In the genomic region with DNA sequence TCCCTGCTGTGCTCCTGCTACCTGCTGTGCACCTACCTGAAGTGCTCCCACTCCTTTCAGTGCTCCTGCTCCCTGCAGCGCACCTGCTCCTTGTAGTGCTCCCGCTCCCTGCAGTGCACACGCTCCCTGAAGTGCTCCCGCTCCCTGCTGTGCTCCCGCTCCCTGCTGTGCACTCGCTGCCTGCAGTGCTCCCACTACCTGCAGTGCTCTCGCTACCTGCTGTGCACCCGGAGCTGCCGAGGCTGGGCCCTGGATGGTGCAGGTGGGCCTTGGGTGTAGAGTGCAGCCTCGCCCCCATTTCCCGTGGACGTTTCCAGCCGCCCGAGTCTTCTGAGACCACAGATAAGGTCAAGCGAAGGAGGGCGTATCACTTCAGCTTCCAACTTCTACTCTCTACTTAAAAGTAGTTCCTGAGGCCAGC, we compare ENCODE assay signal across 17 cellular contexts.
"Had no signal": no experiment of that assay in that cellular context is flagged by ENCODE, and none has a peak within 500 bp of the region (broad histone marks: within the 10 kb centered on the region; RNA-seq: fewer than 3 reads in every experiment).

No MANE protein-coding gene starts in this region.

- H3K4me3 Mint-ChIP-seq: nephron, type B pancreatic cell had no signal

- H3K27me3 ChIP-seq: right atrium auricular region, thyroid gland, vagina had no signal

- H3K4me1 ChIP-seq: right atrium auricular region, suprapubic skin, thyroid gland, vagina had no signal

- H3K79me2 ChIP-seq: hepatocyte had no signal

- H3K27ac ChIP-seq: coronary artery, hepatocyte, right atrium auricular region, suprapubic skin, thyroid gland, vagina had no signal

- DNase-seq: effector CD4-positive, alpha-beta T cell; foreskin melanocyte; head of caudate nucleus; kidney; left cardiac atrium; naive B cell; small intestine; stimulated activated CD4-positive, alpha-beta T cell treated with anti-CD3 and anti-CD28 coated beads, Interleukin-12 subunit alpha, Interleukin-12 subunit beta, amount 100 ng/mL, for 4 hours; stimulated activated naive CD4-positive, alpha-beta T cell; thyroid gland had no signal

- H2AFZ ChIP-seq: hepatocyte had no signal

- H3K27ac Mint-ChIP-seq: nephron, type B pancreatic cell had no signal

- H3K4me1 Mint-ChIP-seq: nephron had no signal

- H3K9me3 Mint-ChIP-seq: type B pancreatic cell had no signal

- H3K4me3 ChIP-seq: coronary artery, hepatocyte, right atrium auricular region, suprapubic skin, thyroid gland, vagina had no signal

- H3K9me3 ChIP-seq: suprapubic skin, thyroid gland had no signal

- FAIRE-seq: kidney, small intestine had no signal

- H3K4me2 ChIP-seq: hepatocyte had no signal
